Comparison of ENCODE assay signal across 13 cellular contexts in genomic region chrX:39477031-39477430, GRCh38.
"Had no signal": no experiment of that assay in that cellular context is flagged by ENCODE, and none has a peak within 500 bp of the region (broad histone marks: within the 10 kb centered on the region; RNA-seq: fewer than 3 reads in every experiment).

No MANE protein-coding gene starts in this region.

- H3K9me3 Mint-ChIP-seq: activated CD4-positive, alpha-beta T cell treated with anti-CD3 and anti-CD28 coated beads, Interleukin-2, amount 10 ng/mL, durations not matched to agents 24 days and 14 days; activated naive CD4-positive, alpha-beta T cell treated with anti-CD3 and anti-CD28 coated beads, Interleukin-2, amount 50 U/mL, for 24 hours; dendritic cell treated with granulocyte-macrophage colony-stimulating factor and Interleukin-4, amounts not matched to agents 40 ng/mL and 50 ng/mL, for 4 days; memory B cell; natural killer cell had no signal

- H3K4me1 ChIP-seq: ascending aorta, breast epithelium, parathyroid adenoma had no signal

- H3K9ac ChIP-seq: parathyroid adenoma had no signal

- H3K36me3 ChIP-seq: ascending aorta, breast epithelium had no signal

- H3K4me3 Mint-ChIP-seq: activated CD4-positive, alpha-beta T cell treated with anti-CD3 and anti-CD28 coated beads, Interleukin-2, amount 10 ng/mL, durations not matched to agents 24 days and 14 days; activated naive CD4-positive, alpha-beta T cell treated with anti-CD3 and anti-CD28 coated beads, Interleukin-2, amount 50 U/mL, for 24 hours; dendritic cell treated with granulocyte-macrophage colony-stimulating factor and Interleukin-4, amounts not matched to agents 40 ng/mL and 50 ng/mL, for 4 days; memory B cell; natural killer cell had no signal

- H3K4me3 ChIP-seq: ascending aorta, breast epithelium had no signal

- H3K4me1 Mint-ChIP-seq: memory B cell had no signal

- DNase-seq: activated effector memory CD4-positive, alpha-beta T cell treated with Interleukin-2 at 50 U/mL for 16 hours; effector memory CD4-positive, alpha-beta T cell; natural killer cell; stimulated activated CD4-positive, alpha-beta T cell treated with anti-CD3 and anti-CD28 coated beads, Interleukin-12 subunit alpha, Interleukin-12 subunit beta, amount 100 ng/mL, for 4 hours; T-helper 1 cell; T-helper 9 cell had no signal

- H3K27me3 ChIP-seq: ascending aorta had no signal

- H3K79me2 ChIP-seq: parathyroid adenoma had no signal

- H3K9me3 ChIP-seq: ascending aorta, breast epithelium had no signal

- H3K27ac ChIP-seq: ascending aorta, parathyroid adenoma had no signal

- H3K27me3 Mint-ChIP-seq: activated CD4-positive, alpha-beta T cell treated with anti-CD3 and anti-CD28 coated beads, Interleukin-2, amount 10 ng/mL, durations not matched to agents 24 days and 14 days; activated naive CD4-positive, alpha-beta T cell treated with anti-CD3 and anti-CD28 coated beads, Interleukin-2, amount 50 U/mL, for 24 hours had no signal

- H3K27ac Mint-ChIP-seq: activated CD4-positive, alpha-beta T cell treated with anti-CD3 and anti-CD28 coated beads, Interleukin-2, amount 10 ng/mL, durations not matched to agents 24 days and 14 days; activated naive CD4-positive, alpha-beta T cell treated with anti-CD3 and anti-CD28 coated beads, Interleukin-2, amount 50 U/mL, for 24 hours; dendritic cell treated with granulocyte-macrophage colony-stimulating factor and Interleukin-4, amounts not matched to agents 40 ng/mL and 50 ng/mL, for 4 days; memory B cell had no signal

- H2AFZ ChIP-seq: parathyroid adenoma had no signal
